ENCODE assay signal across 12 cellular contexts in genomic region chr2:167706800-167707199, GRCh38.
"Had no signal": no experiment of that assay in that cellular context is flagged by ENCODE, and none has a peak within 500 bp of the region (broad histone marks: within the 10 kb centered on the region; RNA-seq: fewer than 3 reads in every experiment).

No MANE protein-coding gene starts in this region.

- H3K27ac ChIP-seq: esophagus squamous epithelium, hepatocyte, psoas muscle, thoracic aorta had no signal

- ATAC-seq: activated naive CD4-positive, alpha-beta T cell treated with anti-CD3 and anti-CD28 coated beads, Interleukin-2, amount 50 U/mL, for 72 hours; natural killer cell treated with Interleukin-12 subunit alpha and Interleukin-12 subunit beta and Interleukin-15 and Interleukin-18, amount 100 ng/mL, for 72 hours; psoas muscle; stimulated activated naive CD8-positive, alpha-beta T cell treated with anti-CD3 and anti-CD28 coated beads, Interleukin-15, amount 100 ng/mL, for 72 hours; T-helper 17 cell had no signal

- H3K4me3 ChIP-seq: esophagus squamous epithelium, hepatocyte, psoas muscle, thoracic aorta had no signal

- DNase-seq: activated CD4-positive, alpha-beta T cell treated with anti-CD3 and anti-CD28 coated beads, Interleukin-2, amount 50 U/mL, for 1 hour; activated CD4-positive, CD25-positive, alpha-beta regulatory T cell; esophagus squamous epithelium; stimulated activated CD4-positive, alpha-beta T cell treated with anti-CD3 and anti-CD28 coated beads, Interleukin-15, amount 100 ng/mL, for 24 hours; stimulated activated CD4-positive, alpha-beta T cell treated with anti-CD3 and anti-CD28 coated beads, Interleukin-4, amount 100 ng/mL, for 24 hours; stimulated activated naive CD8-positive, alpha-beta T cell treated with anti-CD3 and anti-CD28 coated beads, Interleukin-15, amount 100 ng/mL, for 72 hours; T-helper 17 cell had no signal

- H3K27me3 ChIP-seq: esophagus squamous epithelium, hepatocyte had no signal
